ENCODE assay signal across 1 cellular context in the genomic region with DNA sequence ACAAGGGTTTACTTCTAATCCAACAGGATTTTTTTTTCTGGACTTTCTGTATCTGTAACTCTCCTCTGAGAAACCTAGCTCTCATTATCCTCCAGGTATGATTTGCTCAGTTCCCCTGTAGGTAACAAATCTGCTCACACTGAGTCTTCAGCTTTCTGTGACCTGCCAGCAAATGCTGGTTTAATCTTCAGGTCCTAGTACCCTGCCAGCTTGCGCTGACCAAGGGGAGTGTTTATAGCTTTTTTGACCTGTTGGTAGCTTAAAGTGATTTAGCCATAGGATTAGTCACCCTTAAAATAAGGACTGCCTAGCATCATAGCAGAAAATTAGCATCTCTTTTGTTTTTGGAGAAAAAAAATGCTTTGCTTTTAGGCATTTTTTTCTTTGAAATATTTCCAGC.
TF ChIP-seq lines count a peak whose summit lies in the region.

No MANE protein-coding gene starts in this region.

TF ChIP-seq in endothelial cell of umbilical vein, 7 proteins besides CTCF, POLR2A, EP300 and RAD21:
- TF ChIP-seq EZH2 (IDR thresholded peaks at IDR 0.05; ENCODE audit: borderline replicate concordance, low read depth, low read length, severe bottlenecking) (no peak), GATA2 (IDR thresholded peaks at IDR 0.05; ENCODE audit: insufficient read depth, insufficient read length, low read depth, low read length) (no peak), FOS (IDR thresholded peaks at IDR 0.05; ENCODE audit: borderline replicate concordance, insufficient read depth, low read length) (no peak), POLR2AphosphoS5 (IDR thresholded peaks at IDR 0.05; ENCODE audit: insufficient read depth, low read depth, low read length) (no peak), JUN (IDR thresholded peaks at IDR 0.05; ENCODE audit: borderline replicate concordance, insufficient read depth, insufficient read length, low read depth) (no peak)
- TF ChIP-seq, protein P1, sequence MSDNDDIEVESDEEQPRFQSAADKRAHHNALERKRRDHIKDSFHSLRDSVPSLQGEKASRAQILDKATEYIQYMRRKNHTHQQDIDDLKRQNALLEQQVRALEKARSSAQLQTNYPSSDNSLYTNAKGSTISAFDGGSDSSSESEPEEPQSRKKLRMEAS (IDR thresholded peaks at IDR 0.05; ENCODE audit: insufficient read depth, insufficient read length) = no peak
